ENCODE assay signal across 10 cellular contexts in the genomic region with DNA sequence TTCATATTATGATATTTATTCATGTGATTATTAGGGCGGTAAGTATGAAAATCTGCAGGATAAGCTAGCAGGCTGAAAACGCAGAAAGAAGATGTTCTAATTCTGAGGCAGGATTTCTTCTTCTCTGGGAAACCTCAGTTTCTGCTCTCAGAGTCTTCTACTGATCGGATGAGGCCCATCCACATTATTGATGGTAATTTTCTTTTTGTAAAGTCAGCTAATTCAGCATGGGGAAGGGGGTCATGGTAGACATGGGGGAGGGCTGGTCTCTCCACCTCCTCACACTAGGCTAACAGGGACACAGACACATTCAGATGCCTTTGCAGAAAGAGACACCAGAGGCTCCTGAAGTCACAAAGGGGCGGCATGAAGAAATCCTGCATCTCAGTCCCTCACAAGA.
"Had no signal": no experiment of that assay in that cellular context is flagged by ENCODE, and none has a peak within 500 bp of the region (broad histone marks: within the 10 kb centered on the region; RNA-seq: fewer than 3 reads in every experiment).

No MANE protein-coding gene starts in this region.

- H3K4me2 ChIP-seq: GM23338, KMS-11 had no signal

- ATAC-seq: GM23338 had no signal

- H3K27ac ChIP-seq: KMS-11 had no signal

- H3K4me3 ChIP-seq: GM23338 had no signal

- H2AFZ ChIP-seq: GM23338 had no signal

- FAIRE-seq: H1, H54, HTR-8/SVneo had no signal

- DNase-seq: H9, HCEC 1CT, HFFc6, Karpas-422, KBM-7 had no signal

- H3K9ac ChIP-seq: KMS-11 had no signal
